In genomic region chr3:17052348-17052747, GRCh38 we compare ENCODE assay signal across 18 cellular contexts.
DNase-seq lines count a peak whose midpoint lies in the region; ATAC-seq and TF ChIP-seq lines count a peak whose summit lies in the region.
"Had no signal": no experiment of that assay in that cellular context is flagged by ENCODE, and none has a peak within 500 bp of the region (broad histone marks: within the 10 kb centered on the region; RNA-seq: fewer than 3 reads in every experiment).

No MANE protein-coding gene starts in this region.

- H3K4me1 ChIP-seq in uterus, result no peaks in the 10 kb centered on the region
- H3K4me1 ChIP-seq: upper lobe of left lung had no signal

- no peak for TF ChIP-seq POLR2A in uterus (IDR thresholded peaks at IDR 0.05)

- H3K4me1 Mint-ChIP-seq in activated naive CD8-positive, alpha-beta T cell treated with anti-CD3 and anti-CD28 coated beads, Interleukin-2, amount 50 U/mL, for 24 hours, result peaks cover 27% of the 10 kb centered on the region
- H3K4me1 Mint-ChIP-seq in chondrocyte (ENCODE audit: low read depth), result peaks cover 21% of the 10 kb centered on the region

- TF ChIP-seq CTCF in chondrocyte (IDR thresholded peaks at IDR 0.05) (no peak), uterus (IDR thresholded peaks at IDR 0.05) (no peak)

- H3K9me3 Mint-ChIP-seq in activated naive CD8-positive, alpha-beta T cell treated with anti-CD3 and anti-CD28 coated beads, Interleukin-2, amount 50 U/mL, for 24 hours, result peaks cover 24% of the 10 kb centered on the region
- peaks cover 30% of the 10 kb centered on the region for H3K9me3 Mint-ChIP-seq in chondrocyte (ENCODE audit: low read depth)

- intact Hi-C loops in uterus (cut with DNase I; ENCODE audit: low total_unique reads), result no loop called here

- H3K27ac Mint-ChIP-seq in activated naive CD8-positive, alpha-beta T cell treated with anti-CD3 and anti-CD28 coated beads, Interleukin-2, amount 50 U/mL, for 24 hours, result peak overlapping the region; percentile 9
- H3K27ac Mint-ChIP-seq in chondrocyte (ENCODE audit: unreplicated experiment), result no peak overlapping the region
- H3K27ac Mint-ChIP-seq: activated CD4-positive, alpha-beta memory T cell treated with anti-CD3 and anti-CD28 coated beads, Interleukin-2, amount 10 ng/mL, durations not matched to agents 7 days and 5 days; nephron progenitor cell had no signal

- DNase-seq in activated naive CD8-positive, alpha-beta T cell treated with anti-CD3 and anti-CD28 coated beads, Interleukin-2, amount 50 U/mL, for 24 hours, result no peak
- no peak for DNase-seq in chondrocyte (ENCODE audit: low spot score)
- no peak for DNase-seq in uterus
- no peak for DNase-seq in cortex of kidney (lab: John Stamatoyannopoulos, UW)
- DNase-seq in HCEC 1CT, result no peak
- DNase-seq: activated CD4-positive, alpha-beta memory T cell treated with anti-CD3 and anti-CD28 coated beads, Interleukin-2, amount 10 ng/mL, durations not matched to agents 7 days and 5 days; C1 segment of cervical spinal cord; foreskin melanocyte; GDM1; kidney; NCI-H1105 treated with DMSO at 0.1 percent for 48 hours; NCI-H774; nephron progenitor cell; T-helper 1 cell; upper lobe of left lung had no signal

- H3K36me3 Mint-ChIP-seq in activated naive CD8-positive, alpha-beta T cell treated with anti-CD3 and anti-CD28 coated beads, Interleukin-2, amount 50 U/mL, for 24 hours (ENCODE audit: low read depth), result peaks cover 63% of the 10 kb centered on the region
- H3K36me3 Mint-ChIP-seq in chondrocyte (ENCODE audit: low read depth), result no peaks in the 10 kb centered on the region

- H3K27ac ChIP-seq in uterus, result no peak overlapping the region
- H3K27ac ChIP-seq: upper lobe of left lung had no signal

- no peaks in the 10 kb centered on the region for H3K36me3 ChIP-seq in uterus
- H3K36me3 ChIP-seq: upper lobe of left lung had no signal

- no peak overlapping the region for H3K4me3 ChIP-seq in uterus
- H3K4me3 ChIP-seq: upper lobe of left lung had no signal

- H3K27me3 Mint-ChIP-seq in activated naive CD8-positive, alpha-beta T cell treated with anti-CD3 and anti-CD28 coated beads, Interleukin-2, amount 50 U/mL, for 24 hours, result no peaks in the 10 kb centered on the region
- no peaks in the 10 kb centered on the region for H3K27me3 Mint-ChIP-seq in chondrocyte (ENCODE audit: low read depth)
- H3K27me3 Mint-ChIP-seq: activated CD4-positive, alpha-beta memory T cell treated with anti-CD3 and anti-CD28 coated beads, Interleukin-2, amount 10 ng/mL, durations not matched to agents 7 days and 5 days had no signal

- peaks cover 0 to 13% of the 10 kb centered on the region in 2 donors for H3K9me3 ChIP-seq in uterus
- H3K9me3 ChIP-seq: upper lobe of left lung had no signal

- no peak overlapping the region for H3K4me3 Mint-ChIP-seq in activated naive CD8-positive, alpha-beta T cell treated with anti-CD3 and anti-CD28 coated beads, Interleukin-2, amount 50 U/mL, for 24 hours
- no peak overlapping the region for H3K4me3 Mint-ChIP-seq in chondrocyte (ENCODE audit: unreplicated experiment)
- H3K4me3 Mint-ChIP-seq: activated CD4-positive, alpha-beta memory T cell treated with anti-CD3 and anti-CD28 coated beads, Interleukin-2, amount 10 ng/mL, durations not matched to agents 7 days and 5 days; nephron progenitor cell had no signal

- ATAC-seq in GM18517 (IDR thresholded peaks at IDR 0.05; ENCODE audit: unreplicated experiment) (peak; percentile 81), GM21423 (IDR thresholded peaks at IDR 0.05; ENCODE audit: unreplicated experiment) (peak; percentile 63), HG03108 (IDR thresholded peaks at IDR 0.05; ENCODE audit: unreplicated experiment) (peak; percentile 62)
- no peak for ATAC-seq in activated naive CD8-positive, alpha-beta T cell treated with anti-CD3 and anti-CD28 coated beads, Interleukin-2, amount 50 U/mL, for 24 hours

- no peaks in the 10 kb centered on the region for H3K27me3 ChIP-seq in uterus
- H3K27me3 ChIP-seq: upper lobe of left lung had no signal
